ENCODE assay signal across 24 cellular contexts in genomic region chr7:134732739-134733138, GRCh38. TPM values are rescaled to one million over a fixed set of nuclear protein-coding genes. Genes with fewer than 3 reads are reported as not detected.
DNase-seq lines count a peak whose midpoint lies in the region; ATAC-seq, FAIRE-seq and TF ChIP-seq lines count a peak whose summit lies in the region.
"Had no signal": no experiment of that assay in that cellular context is flagged by ENCODE, and none has a peak within 500 bp of the region (broad histone marks: within the 10 kb centered on the region; RNA-seq: fewer than 3 reads in every experiment).

No MANE protein-coding gene starts in this region.

- H2AFZ ChIP-seq in parathyroid adenoma (peak overlapping the region; percentile 40), HepG2 (ENCODE audit: low read length) (no peak overlapping the region)

- POLR2A ChIA-PET in activated CD4-positive, alpha-beta memory T cell treated with anti-CD3 and anti-CD28 coated beads for 36 hours (lab: Charles Lee): interaction anchor here (1.6 kb wide), 1 partner anchor 22 kb away, joined by 5 read pairs; no protein-coding TSS in a partner anchor
- POLR2A ChIA-PET in activated CD4-positive, alpha-beta memory T cell treated with anti-CD3 and anti-CD28 coated beads, Interleukin-2, amount 10 ng/mL, durations not matched to agents 7 days and 5 days (lab: Charles Lee): no interaction called here
- POLR2A ChIA-PET in HepG2 (lab: Yijun Ruan, JAX): no interaction called here

- CTCF ChIA-PET in activated CD4-positive, alpha-beta memory T cell treated with anti-CD3 and anti-CD28 coated beads for 36 hours (lab: Charles Lee): interaction anchor here (1.2 to 1.3 kb wide), 2 partner anchors 17 to 18 kb away, joined by 3 to 7 read pairs; no protein-coding TSS in a partner anchor
- CTCF ChIA-PET in activated CD4-positive, alpha-beta memory T cell treated with anti-CD3 and anti-CD28 coated beads, Interleukin-2, amount 10 ng/mL, durations not matched to agents 7 days and 5 days (lab: Charles Lee): no interaction called here
- CTCF ChIA-PET in HepG2 (lab: Yijun Ruan, JAX; ENCODE audit: low intra/inter-chr PET ratio, low total read pairs): no interaction called here

- no peak for DNase-seq in activated CD4-positive, alpha-beta memory T cell treated with anti-CD3 and anti-CD28 coated beads for 36 hours
- DNase-seq in activated CD4-positive, alpha-beta memory T cell treated with anti-CD3 and anti-CD28 coated beads, Interleukin-2, amount 10 ng/mL, durations not matched to agents 7 days and 5 days: no peak
- DNase-seq in endodermal cell (peak; percentile 10), HepG2 (ENCODE audit: low spot score) (no peak), OCI-M2 (lab: John Stamatoyannopoulos, UW; ENCODE audit: unreplicated experiment) (no peak)
- DNase-seq: BE2C; CD4-positive, alpha-beta memory T cell; DMS153; GDM1; HCEC 1CT; MM.1S; NCI-H1092; NCI-H1436 treated with DMSO at 0.1 percent for 48 hours; NCI-H2029; NCI-H2171 treated with DMSO at 0.1 percent for 48 hours; NCI-H510A; NCI-H748 treated with DMSO at 0.1 percent for 48 hours; NK-92 treated with Interleukin-12 subunit alpha and Interleukin-12 subunit beta, amount 100 ng/mL, for 24 hours; SHP77 had no signal

- H3K36me3 ChIP-seq in BLaER1 treated with 17β-estradiol and CSF1 and Interleukin-3, amounts not matched to agents 10 nM and 100 nM: no peaks in the 10 kb centered on the region
- H3K36me3 ChIP-seq in endodermal cell (ENCODE audit: control insufficient read depth, insufficient read depth, low read length) (no peaks in the 10 kb centered on the region), parathyroid adenoma (ENCODE audit: control insufficient read depth, insufficient read depth, low read length) (no peaks in the 10 kb centered on the region), HepG2 (replicated peaks in 1 of 2; ENCODE audit: control insufficient read depth in 1 of 2, insufficient read depth in 2 of 2, low read length in 2 of 2) (no peaks in the 10 kb centered on the region)
- H3K36me3 ChIP-seq: BE2C had no signal

- intact Hi-C loops in activated CD4-positive, alpha-beta memory T cell treated with anti-CD3 and anti-CD28 coated beads for 36 hours (cut with micrococcal nuclease): loop anchor here (2.0 to 10.0 kb wide), 4 partner anchors 18 to 932 kb away; partner anchors contain the start of genes AKR1B1 and STMP1
- intact Hi-C loops in HepG2 (cut with micrococcal nuclease; ENCODE audit: unreplicated experiment): no loop called here

- H3K9me3 ChIP-seq in BLaER1 treated with 17β-estradiol and CSF1 and Interleukin-3, amounts not matched to agents 10 nM and 100 nM (replicated peaks in 1 of 11): peaks cover 0 to 19% (median 8%) of the 10 kb centered on the region in 11 experiments; a peak in 9 of 22 replicates
- H3K9me3 ChIP-seq in endodermal cell (ENCODE audit: control insufficient read depth, low read length) (no peaks in the 10 kb centered on the region), parathyroid adenoma (ENCODE audit: control insufficient read depth, low read length) (no peaks in the 10 kb centered on the region), HepG2 (ENCODE audit: low read length) (no peaks in the 10 kb centered on the region)
- H3K9me3 ChIP-seq: BE2C had no signal

- peak overlapping the region; percentile 4 to 66 (median 37); a peak in 20 of 22 replicates for H3K4me2 ChIP-seq in BLaER1 treated with 17β-estradiol and CSF1 and Interleukin-3, amounts not matched to agents 10 nM and 100 nM
- H3K4me2 ChIP-seq in parathyroid adenoma (ENCODE audit: low read length): no peak overlapping the region
- no peak overlapping the region for H3K4me2 ChIP-seq in HepG2 (ENCODE audit: low read depth, low read length)

- H3K4me1 ChIP-seq in BLaER1 treated with 17β-estradiol and CSF1 and Interleukin-3, amounts not matched to agents 10 nM and 100 nM: peaks cover 36 to 59% (median 49%) of the 10 kb centered on the region in 10 experiments
- no peaks in the 10 kb centered on the region for H3K4me1 ChIP-seq in endodermal cell (ENCODE audit: control insufficient read depth, insufficient read depth, low read length)
- H3K4me1 ChIP-seq in parathyroid adenoma: peaks cover 18% of the 10 kb centered on the region
- H3K4me1 ChIP-seq in HepG2 (ENCODE audit: insufficient read depth, low read length): no peaks in the 10 kb centered on the region
- H3K4me1 ChIP-seq: BE2C had no signal

- H4K20me1 ChIP-seq in BLaER1 treated with 17β-estradiol and CSF1 and Interleukin-3, amounts not matched to agents 10 nM and 100 nM: no peaks in the 10 kb centered on the region
- no peaks in the 10 kb centered on the region for H4K20me1 ChIP-seq in HepG2 (ENCODE audit: insufficient read depth, low read length)

- BruUV-seq in HepG2 (replicated peaks; lab: Mats Ljungman, UMichigan): no TSS peak

- H3K27ac Mint-ChIP-seq in activated CD4-positive, alpha-beta memory T cell treated with anti-CD3 and anti-CD28 coated beads for 36 hours: peak overlapping the region; percentile 26
- H3K27ac Mint-ChIP-seq in activated CD4-positive, alpha-beta memory T cell treated with anti-CD3 and anti-CD28 coated beads, Interleukin-2, amount 10 ng/mL, durations not matched to agents 7 days and 5 days: no peak overlapping the region
- H3K27ac Mint-ChIP-seq in endodermal cell: no peak overlapping the region
- H3K27ac Mint-ChIP-seq: CD4-positive, alpha-beta memory T cell had no signal

- H3K27ac ChIP-seq in BLaER1 treated with 17β-estradiol and CSF1 and Interleukin-3, amounts not matched to agents 10 nM and 100 nM: peak overlapping the region in 4 of 11 experiments; percentile 3 to 32 (median 6); a peak in 2 of 22 replicates
- H3K27ac ChIP-seq in endodermal cell (ENCODE audit: low read depth, low read length) (no peak overlapping the region), parathyroid adenoma (no peak overlapping the region), HepG2 (ENCODE audit: extremely low read length, insufficient read depth, low read length) (no peak overlapping the region)

- WGBS in endodermal cell (ENCODE audit: insufficient coverage in 1 of 2, insufficient read length in 1 of 2), 2 experiments: 92 to 95% methylated on average over 5 to 7 of the region's 7 CpGs
- 67% methylated on average over 7 of the region's 7 CpGs for WGBS in HepG2 (ENCODE audit: low lambda C conversion rate)

- no peak for TF ChIP-seq POLR2A in HepG2 (IDR thresholded peaks at IDR 0.05; ENCODE audit: insufficient read depth in 1 of 2, low read depth in 2 of 2, low read length in 2 of 2)

- H3K27me3 Mint-ChIP-seq in activated CD4-positive, alpha-beta memory T cell treated with anti-CD3 and anti-CD28 coated beads for 36 hours: no peaks in the 10 kb centered on the region
- H3K27me3 Mint-ChIP-seq in activated CD4-positive, alpha-beta memory T cell treated with anti-CD3 and anti-CD28 coated beads, Interleukin-2, amount 10 ng/mL, durations not matched to agents 7 days and 5 days: no peaks in the 10 kb centered on the region
- H3K27me3 Mint-ChIP-seq in endodermal cell (ENCODE audit: insufficient read depth): peaks cover 7% of the 10 kb centered on the region

- FAIRE-seq in HepG2 (lab: Jason Lieb, UNC): no peak
- FAIRE-seq: HTR-8/SVneo, RCC 7860 had no signal

- no peaks in the 10 kb centered on the region for H3K9me3 Mint-ChIP-seq in activated CD4-positive, alpha-beta memory T cell treated with anti-CD3 and anti-CD28 coated beads for 36 hours
- no peaks in the 10 kb centered on the region for H3K9me3 Mint-ChIP-seq in activated CD4-positive, alpha-beta memory T cell treated with anti-CD3 and anti-CD28 coated beads, Interleukin-2, amount 10 ng/mL, durations not matched to agents 7 days and 5 days
- no peaks in the 10 kb centered on the region for H3K9me3 Mint-ChIP-seq in endodermal cell
- H3K9me3 Mint-ChIP-seq: CD4-positive, alpha-beta memory T cell had no signal

- no peak overlapping the region for H3K4me3 ChIP-seq in BLaER1 treated with 17β-estradiol and CSF1 and Interleukin-3, amounts not matched to agents 10 nM and 100 nM
- H3K4me3 ChIP-seq in endodermal cell (ENCODE audit: low read length): no peak overlapping the region
- no peak overlapping the region for H3K4me3 ChIP-seq in parathyroid adenoma (ENCODE audit: low read depth, low read length)
- H3K4me3 ChIP-seq in HepG2 (replicated peaks in 1 of 3; ENCODE audit: insufficient read depth in 1 of 3, low read depth in 2 of 3, low read length in 3 of 3): no peak overlapping the region

- TF ChIP-seq CTCF in endodermal cell (conservative IDR thresholded peaks at IDR 0.05) (no peak), parathyroid adenoma (IDR thresholded peaks at IDR 0.05) (no peak), HepG2 (CRISPR knock-in tag; IDR thresholded peaks at IDR 0.05) (no peak)

- TF ChIP-seq EP300 in HepG2 (IDR thresholded peaks at IDR 0.05; ENCODE audit: low read depth in 2 of 2, low read length in 2 of 2) (no peak), HepG2 (CRISPR knock-in tag; IDR thresholded peaks at IDR 0.05; ENCODE audit: borderline replicate concordance) (no peak)

- H3K36me3 Mint-ChIP-seq in activated CD4-positive, alpha-beta memory T cell treated with anti-CD3 and anti-CD28 coated beads for 36 hours: peaks cover 1% of the 10 kb centered on the region
- H3K36me3 Mint-ChIP-seq in activated CD4-positive, alpha-beta memory T cell treated with anti-CD3 and anti-CD28 coated beads, Interleukin-2, amount 10 ng/mL, durations not matched to agents 7 days and 5 days (ENCODE audit: low read depth): no peaks in the 10 kb centered on the region
- no peaks in the 10 kb centered on the region for H3K36me3 Mint-ChIP-seq in endodermal cell (ENCODE audit: low read depth)
- H3K36me3 Mint-ChIP-seq: CD4-positive, alpha-beta memory T cell had no signal

- TF ChIP-seq RAD21 in HepG2 (CRISPR knock-in tag; IDR thresholded peaks at IDR 0.05): no peak

- H3K4me3 Mint-ChIP-seq in activated CD4-positive, alpha-beta memory T cell treated with anti-CD3 and anti-CD28 coated beads for 36 hours: no peak overlapping the region
- H3K4me3 Mint-ChIP-seq in activated CD4-positive, alpha-beta memory T cell treated with anti-CD3 and anti-CD28 coated beads, Interleukin-2, amount 10 ng/mL, durations not matched to agents 7 days and 5 days: no peak overlapping the region
- H3K4me3 Mint-ChIP-seq in endodermal cell: no peak overlapping the region
- H3K4me3 Mint-ChIP-seq: CD4-positive, alpha-beta memory T cell had no signal

- no peak overlapping the region; a peak in 1 of 22 replicates for H3K9ac ChIP-seq in BLaER1 treated with 17β-estradiol and CSF1 and Interleukin-3, amounts not matched to agents 10 nM and 100 nM
- H3K9ac ChIP-seq in endodermal cell (ENCODE audit: extremely low read depth, low read length, poor library complexity, severe bottlenecking) (no peak overlapping the region), parathyroid adenoma (no peak overlapping the region), HepG2 (ENCODE audit: insufficient read depth, low read depth, low read length) (no peak overlapping the region)

- no peaks in the 10 kb centered on the region for H3K27me3 ChIP-seq in BLaER1 treated with 17β-estradiol and CSF1 and Interleukin-3, amounts not matched to agents 10 nM and 100 nM
- no peaks in the 10 kb centered on the region for H3K27me3 ChIP-seq in endodermal cell (ENCODE audit: control insufficient read depth, insufficient read depth, low read length, poor library complexity, severe bottlenecking)
- H3K27me3 ChIP-seq in parathyroid adenoma (ENCODE audit: control insufficient read depth, insufficient read depth, low read length): no peaks in the 10 kb centered on the region
- peaks cover 0 to 9% of the 10 kb centered on the region in 2 experiments; a peak in 1 of 5 replicates for H3K27me3 ChIP-seq in HepG2 (ENCODE audit: control insufficient read depth in 1 of 2, insufficient read depth in 2 of 2, low read length in 2 of 2)

- ATAC-seq in HepG2 (no peak), HG03521 (IDR thresholded peaks at IDR 0.05; ENCODE audit: unreplicated experiment) (no peak)

- no peaks in the 10 kb centered on the region for H3K79me2 ChIP-seq in parathyroid adenoma
- H3K79me2 ChIP-seq in HepG2 (ENCODE audit: insufficient read depth, low read length): no peaks in the 10 kb centered on the region

- in situ Hi-C loops in HepG2 (cut with HindIII; ENCODE audit: extremely low pct_ligation_motif_present, low pct_unique_long_range_greater_than_20kb): no loop called here

- peaks cover 44% of the 10 kb centered on the region for H3K4me1 Mint-ChIP-seq in activated CD4-positive, alpha-beta memory T cell treated with anti-CD3 and anti-CD28 coated beads for 36 hours (ENCODE audit: low read depth)
- peaks cover 20% of the 10 kb centered on the region for H3K4me1 Mint-ChIP-seq in activated CD4-positive, alpha-beta memory T cell treated with anti-CD3 and anti-CD28 coated beads, Interleukin-2, amount 10 ng/mL, durations not matched to agents 7 days and 5 days
- H3K4me1 Mint-ChIP-seq in endodermal cell: no peaks in the 10 kb centered on the region
- H3K4me1 Mint-ChIP-seq: CD4-positive, alpha-beta memory T cell had no signal

RNA-seq across cellular contexts. Expression of gene CALD1, which starts 46.7 kb away (rescaled TPM):
- 1 to 10 TPM; 7.1 to 7.5 TPM for total RNA-seq in activated CD4-positive, alpha-beta memory T cell treated with anti-CD3 and anti-CD28 coated beads for 36 hours
- total RNA-seq in activated CD4-positive, alpha-beta memory T cell treated with anti-CD3 and anti-CD28 coated beads, Interleukin-2, amount 10 ng/mL, durations not matched to agents 7 days and 5 days: under 1 TPM; 0.38 to 0.63 TPM
- total RNA-seq in endodermal cell (100 to 1,000 TPM; 111 to 132 TPM), HepG2 (2016; rRNA removed; fragmentation: Illumina TruSeq; extraction: Trizol) (61.2 and 112 TPM in 2 replicates)
- polyA plus RNA-seq in endodermal cell (2013, experiment 1 of 2): 142 TPM
- polyA plus RNA-seq in endodermal cell (2013, experiment 2 of 2): 153 TPM
- total RNA-seq in HepG2 (2016; cell fraction: cytosol; rRNA removed; fragmentation: Illumina TruSeq; extraction: Trizol; ENCODE audit: low read depth): 6.9 and 7.3 TPM in 2 replicates
- total RNA-seq in HepG2 (2016; cell fraction: insoluble cytoplasmic fraction; rRNA removed; fragmentation: Illumina TruSeq; extraction: Trizol): 58.1 and 110 TPM in 2 replicates
- total RNA-seq in HepG2 (2016; cell fraction: membrane; rRNA removed; fragmentation: Illumina TruSeq; extraction: Trizol): 23.3 and 28.0 TPM in 2 replicates
- 90.3 and 105 TPM in 2 replicates for total RNA-seq in HepG2 (2016; cell fraction: nucleus; rRNA removed; fragmentation: Illumina TruSeq; extraction: Trizol)
- 40.5 and 53.0 TPM in 2 replicates for polyA plus RNA-seq in HepG2 (2011; rRNA removed)
- polyA plus RNA-seq in HepG2 (2011; cell fraction: cytosol; rRNA removed): 23.1 and 27.0 TPM in 2 replicates
- polyA plus RNA-seq in HepG2 (2011; cell fraction: nucleus; rRNA removed): 43.6 and 46.2 TPM in 2 replicates
- 46.2 and 70.1 TPM in 2 replicates for polyA plus RNA-seq in HepG2 (2012)
- 5.7 and 5.9 TPM in 2 replicates for polyA plus RNA-seq in HepG2 (2016; cell fraction: cytosol; fragmentation: Illumina TruSeq; extraction: Trizol; ENCODE audit: low read depth)
- polyA plus RNA-seq in HepG2 (2016; cell fraction: insoluble cytoplasmic fraction; fragmentation: Illumina TruSeq; extraction: Trizol; ENCODE audit: low read depth): 68.7 and 69.2 TPM in 2 replicates
- polyA plus RNA-seq in HepG2 (2016; cell fraction: membrane; fragmentation: Illumina TruSeq; extraction: Trizol; ENCODE audit: low read depth): 15.4 and 18.4 TPM in 2 replicates
- polyA plus RNA-seq in HepG2 (2016; cell fraction: nucleus; fragmentation: Illumina TruSeq; extraction: Trizol; ENCODE audit: insufficient read depth, low read depth): 147 and 164 TPM in 2 replicates
- polyA minus RNA-seq in HepG2 (2011; rRNA and poly(A)+ RNA removed; ENCODE audit: low replicate concordance): 12.7 and 23.5 TPM in 2 replicates
- polyA minus RNA-seq in HepG2 (2011; cell fraction: cytosol; rRNA and poly(A)+ RNA removed): 42.9 and 53.8 TPM in 2 replicates
- 76.2 and 91.5 TPM in 2 replicates for polyA minus RNA-seq in HepG2 (2011; cell fraction: nucleus; rRNA and poly(A)+ RNA removed)
- total RNA-seq: CD4-positive, alpha-beta memory T cell had no signal

Comparison
In these comparisons a context has a peak if more than half of its experiments do, and no peak if none do; other contexts are left out.
1. H3K4me2 ChIP-seq: peak in BLaER1 treated with 17β-estradiol and CSF1 and Interleukin-3, amounts not matched to agents 10 nM and 100 nM (11 of 11); none in parathyroid adenoma (single experiment) and HepG2 (single experiment).